In genomic region chr1:1222575-1223225, GRCh38 we compare ENCODE assay signal across 32 cellular contexts. TPM values are rescaled to one million over a fixed set of nuclear protein-coding genes. Genes with fewer than 3 reads are reported as not detected.
DNase-seq lines count a peak whose midpoint lies in the region; ATAC-seq, FAIRE-seq and TF ChIP-seq lines count a peak whose summit lies in the region.
"Had no signal": no experiment of that assay in that cellular context is flagged by ENCODE, and none has a peak within 500 bp of the region (broad histone marks: within the 10 kb centered on the region; RNA-seq: fewer than 3 reads in every experiment).

No MANE protein-coding gene starts in this region.

- H3K4me3 ChIP-seq in bronchial epithelial cell (ENCODE audit: low read depth, low read length) (no peak overlapping the region), trophoblast cell (ENCODE audit: low read depth, low read length) (peak overlapping the region; percentile 13), Karpas-422 (ENCODE audit: low read length) (no peak overlapping the region)
- H3K4me3 ChIP-seq: colonic mucosa, GM23248, skin epidermis had no signal

- no peak overlapping the region for H2BK12ac ChIP-seq in trophoblast cell (ENCODE audit: low read length)

- H3K79me1 ChIP-seq in trophoblast cell (ENCODE audit: low read length): no peaks in the 10 kb centered on the region

- H3K36me3 Mint-ChIP-seq in activated CD4-positive, alpha-beta memory T cell treated with anti-CD3 and anti-CD28 coated beads for 36 hours: peaks cover 63% of the 10 kb centered on the region
- peaks cover 85% of the 10 kb centered on the region for H3K36me3 Mint-ChIP-seq in activated CD4-positive, alpha-beta memory T cell treated with anti-CD3 and anti-CD28 coated beads, Interleukin-2, amount 10 ng/mL, durations not matched to agents 7 days and 5 days (ENCODE audit: low read depth)
- H3K36me3 Mint-ChIP-seq in IgD-negative memory B cell: peaks cover 2% of the 10 kb centered on the region

- no peaks in the 10 kb centered on the region for H3K27me3 Mint-ChIP-seq in activated CD4-positive, alpha-beta memory T cell treated with anti-CD3 and anti-CD28 coated beads for 36 hours
- H3K27me3 Mint-ChIP-seq in activated CD4-positive, alpha-beta memory T cell treated with anti-CD3 and anti-CD28 coated beads, Interleukin-2, amount 10 ng/mL, durations not matched to agents 7 days and 5 days: no peaks in the 10 kb centered on the region
- no peaks in the 10 kb centered on the region for H3K27me3 Mint-ChIP-seq in IgD-negative memory B cell
- H3K27me3 Mint-ChIP-seq: activated naive CD8-positive, alpha-beta T cell had no signal

- no peak overlapping the region for H2BK5ac ChIP-seq in trophoblast cell (ENCODE audit: low read depth, low read length, poor library complexity)

- POLR2A ChIA-PET in activated CD4-positive, alpha-beta memory T cell treated with anti-CD3 and anti-CD28 coated beads for 36 hours (lab: Charles Lee): interaction anchor here (1.0 kb wide), 1 partner anchor 9 kb away, joined by 4 read pairs; the partner anchor contains the start of genes B3GALT6 and SDF4
- POLR2A ChIA-PET in activated CD4-positive, alpha-beta memory T cell treated with anti-CD3 and anti-CD28 coated beads, Interleukin-2, amount 10 ng/mL, durations not matched to agents 7 days and 5 days (lab: Charles Lee): interaction anchor here (1.2 to 3.1 kb wide), 2 partner anchors 8 to 10 kb away, joined by 3 to 10 read pairs; no protein-coding TSS in a partner anchor

- no peaks in the 10 kb centered on the region for H3K79me2 ChIP-seq in trophoblast cell (ENCODE audit: control insufficient read depth, insufficient read depth, low read length, poor library complexity)
- peaks cover 8% of the 10 kb centered on the region; the same call in 1 of the 2 replicates for H3K79me2 ChIP-seq in Karpas-422 (ENCODE audit: low read length)

- no peak overlapping the region for H2BK120ac ChIP-seq in trophoblast cell (ENCODE audit: insufficient read depth, low read length, poor library complexity)

- ATAC-seq in HG03139 (IDR thresholded peaks at IDR 0.05; ENCODE audit: unreplicated experiment): no peak
- ATAC-seq: left lobe of liver; stimulated activated naive CD8-positive, alpha-beta T cell treated with anti-CD3 and anti-CD28 coated beads, Interleukin-15, Interleukin-2, amounts not matched to agents 100 U/mL and 50 U/mL, for 24 hours had no signal

- TF ChIP-seq CTCF in bronchial epithelial cell (IDR thresholded peaks at IDR 0.05; ENCODE audit: insufficient read depth, low read length, severe bottlenecking): no peak

- peaks cover 47% of the 10 kb centered on the region for H3K4me1 Mint-ChIP-seq in activated CD4-positive, alpha-beta memory T cell treated with anti-CD3 and anti-CD28 coated beads for 36 hours (ENCODE audit: low read depth)
- H3K4me1 Mint-ChIP-seq in activated CD4-positive, alpha-beta memory T cell treated with anti-CD3 and anti-CD28 coated beads, Interleukin-2, amount 10 ng/mL, durations not matched to agents 7 days and 5 days: peaks cover 42% of the 10 kb centered on the region
- H3K4me1 Mint-ChIP-seq in IgD-negative memory B cell: peaks cover 0 to 2% (median 1%) of the 10 kb centered on the region in 3 donors

- H4K8ac ChIP-seq in trophoblast cell (ENCODE audit: low read depth, low read length): no peak overlapping the region

- H3K4me1 ChIP-seq in trophoblast cell (ENCODE audit: control insufficient read depth in 1 of 2, insufficient read depth in 2 of 2, low read length in 2 of 2) (no peaks in the 10 kb centered on the region), Karpas-422 (ENCODE audit: low read length) (no peaks in the 10 kb centered on the region)
- H3K4me1 ChIP-seq: parathyroid adenoma had no signal

- WGBS in trophoblast cell (ENCODE audit: extremely low coverage, insufficient coverage, insufficient read length): no CpG with 5 or more reads among the region's 44 CpGs

- peaks cover 4% of the 10 kb centered on the region for H3K9me3 ChIP-seq in trophoblast cell (ENCODE audit: insufficient read depth, low read depth, low read length)
- no peaks in the 10 kb centered on the region for H3K9me3 ChIP-seq in Karpas-422 (ENCODE audit: low read length)
- H3K9me3 ChIP-seq: colonic mucosa had no signal

- H2AK5ac ChIP-seq in trophoblast cell (ENCODE audit: low read length): no peak overlapping the region

- no peak overlapping the region for H3K23ac ChIP-seq in trophoblast cell (ENCODE audit: low read length)

- H4K91ac ChIP-seq in trophoblast cell (ENCODE audit: low read depth, low read length): no peak overlapping the region

- no peak for TF ChIP-seq POLR2A in H54 (IDR thresholded peaks at IDR 0.05; ENCODE audit: low read depth, low read length)

- H3K18ac ChIP-seq in trophoblast cell (ENCODE audit: low read length): no peak overlapping the region

- H3K9ac ChIP-seq in trophoblast cell (ENCODE audit: low read length) (no peak overlapping the region), Karpas-422 (ENCODE audit: low read length) (no peak overlapping the region)
- H3K9ac ChIP-seq: GM23248, parathyroid adenoma had no signal

- no peak overlapping the region for H4K12ac ChIP-seq in trophoblast cell (ENCODE audit: low read depth, low read length)

- no peak overlapping the region for H3K14ac ChIP-seq in trophoblast cell (ENCODE audit: low read length)

- H3K27ac ChIP-seq in trophoblast cell (ENCODE audit: low read depth, low read length) (no peak overlapping the region), Karpas-422 (ENCODE audit: low read length) (no peak overlapping the region)
- H3K27ac ChIP-seq: C4-2B, colonic mucosa, epithelial cell of prostate, GM23248, parathyroid adenoma, skin epidermis, VCaP had no signal

- H3K27me3 ChIP-seq in bronchial epithelial cell (ENCODE audit: control insufficient read depth, insufficient read depth, low read length) (no peaks in the 10 kb centered on the region), trophoblast cell (ENCODE audit: insufficient read depth, low read length) (no peaks in the 10 kb centered on the region), Karpas-422 (ENCODE audit: low read length) (no peaks in the 10 kb centered on the region)
- H3K27me3 ChIP-seq: colonic mucosa had no signal

- H3K36me3 ChIP-seq in bronchial epithelial cell (ENCODE audit: control insufficient read depth, insufficient read depth, low read length): peaks cover 41% of the 10 kb centered on the region
- peaks cover 88 to 94% of the 10 kb centered on the region in 2 experiments for H3K36me3 ChIP-seq in trophoblast cell (ENCODE audit: control insufficient read depth in 1 of 2, insufficient read depth in 2 of 2, low read length in 2 of 2)
- H3K36me3 ChIP-seq in Karpas-422 (ENCODE audit: insufficient read depth, low read length): no peaks in the 10 kb centered on the region

- H2AFZ ChIP-seq in trophoblast cell (ENCODE audit: insufficient read depth, low read length, poor library complexity) (no peak overlapping the region), Karpas-422 (ENCODE audit: low read length) (no peak overlapping the region)
- H2AFZ ChIP-seq: GM23248, parathyroid adenoma had no signal

- DNase-seq in activated CD4-positive, alpha-beta memory T cell treated with anti-CD3 and anti-CD28 coated beads for 36 hours: no peak
- no peak for DNase-seq in activated CD4-positive, alpha-beta memory T cell treated with anti-CD3 and anti-CD28 coated beads, Interleukin-2, amount 10 ng/mL, durations not matched to agents 7 days and 5 days
- DNase-seq in bronchial epithelial cell (ENCODE audit: low read depth) (no peak), trophoblast cell (no peak), H54 (ENCODE audit: insufficient read length, low spot score) (no peak), Karpas-422 (no peak)
- DNase-seq: 8988T; activated CD4-positive, alpha-beta T cell treated with anti-CD3 and anti-CD28 coated beads for 4 hours; Calu3; effector CD4-positive, alpha-beta T cell; GM23248; hypothalamus; MV-4-11; NCI-H1436; NCI-H345; NCI-H69; retina; SIG-M5; stimulated activated naive CD8-positive, alpha-beta T cell treated with anti-CD3 and anti-CD28 coated beads, Interleukin-15, Interleukin-2, amounts not matched to agents 100 U/mL and 50 U/mL, for 24 hours had no signal

- H3K4ac ChIP-seq in trophoblast cell (ENCODE audit: low read depth, low read length): no peak overlapping the region

- no peaks in the 10 kb centered on the region for H3K9me2 ChIP-seq in Karpas-422 (replicated peaks; ENCODE audit: insufficient read depth, low read length)

- 0 out of 2 replicates have a peak, but pooled peaks cover 10% of the 10 kb centered on the region for H4K20me1 ChIP-seq in Karpas-422 (ENCODE audit: insufficient read depth, low read depth, low read length)

- intact Hi-C loops in activated CD4-positive, alpha-beta memory T cell treated with anti-CD3 and anti-CD28 coated beads for 36 hours (cut with micrococcal nuclease): no loop called here

- no peak overlapping the region for H3K4me2 ChIP-seq in trophoblast cell (ENCODE audit: low read length)
- no peak overlapping the region for H3K4me2 ChIP-seq in Karpas-422 (ENCODE audit: low read depth, low read length, poor library complexity, severe bottlenecking)

- CTCF ChIA-PET in activated CD4-positive, alpha-beta memory T cell treated with anti-CD3 and anti-CD28 coated beads for 36 hours (lab: Charles Lee): interaction anchor here (1.2 kb wide), 1 partner anchor 100 kb away, joined by 3 read pairs; no protein-coding TSS in a partner anchor
- CTCF ChIA-PET in activated CD4-positive, alpha-beta memory T cell treated with anti-CD3 and anti-CD28 coated beads, Interleukin-2, amount 10 ng/mL, durations not matched to agents 7 days and 5 days (lab: Charles Lee): no interaction called here

- H3K4me3 Mint-ChIP-seq in activated CD4-positive, alpha-beta memory T cell treated with anti-CD3 and anti-CD28 coated beads for 36 hours: no peak overlapping the region
- no peak overlapping the region for H3K4me3 Mint-ChIP-seq in activated CD4-positive, alpha-beta memory T cell treated with anti-CD3 and anti-CD28 coated beads, Interleukin-2, amount 10 ng/mL, durations not matched to agents 7 days and 5 days
- peak overlapping the region in 1 of 4 donors; percentile 27 for H3K4me3 Mint-ChIP-seq in IgD-negative memory B cell
- H3K4me3 Mint-ChIP-seq: activated naive CD8-positive, alpha-beta T cell; T-helper 2 cell treated with Interferon-gamma antibody and Interleukin-4, amounts not matched to agents 5 μg/mL and 100 μg/mL, for 36 hours had no signal

- H3K27ac Mint-ChIP-seq in activated CD4-positive, alpha-beta memory T cell treated with anti-CD3 and anti-CD28 coated beads for 36 hours: peak overlapping the region; percentile 69
- H3K27ac Mint-ChIP-seq in activated CD4-positive, alpha-beta memory T cell treated with anti-CD3 and anti-CD28 coated beads, Interleukin-2, amount 10 ng/mL, durations not matched to agents 7 days and 5 days: no peak overlapping the region
- H3K27ac Mint-ChIP-seq in IgD-negative memory B cell: peak overlapping the region; percentile 29 to 85 (median 58)
- H3K27ac Mint-ChIP-seq: activated naive CD8-positive, alpha-beta T cell; T-helper 2 cell treated with Interferon-gamma antibody and Interleukin-4, amounts not matched to agents 5 μg/mL and 100 μg/mL, for 36 hours had no signal

- FAIRE-seq in bronchial epithelial cell (lab: Jason Lieb, UNC): peak; percentile 99
- no peak for FAIRE-seq in H54 (lab: Jason Lieb, UNC)

- no peaks in the 10 kb centered on the region for H3K9me3 Mint-ChIP-seq in activated CD4-positive, alpha-beta memory T cell treated with anti-CD3 and anti-CD28 coated beads for 36 hours
- peaks cover 5% of the 10 kb centered on the region for H3K9me3 Mint-ChIP-seq in activated CD4-positive, alpha-beta memory T cell treated with anti-CD3 and anti-CD28 coated beads, Interleukin-2, amount 10 ng/mL, durations not matched to agents 7 days and 5 days
- H3K9me3 Mint-ChIP-seq in IgD-negative memory B cell: no peaks in the 10 kb centered on the region
- H3K9me3 Mint-ChIP-seq: T-helper 2 cell treated with Interferon-gamma antibody and Interleukin-4, amounts not matched to agents 5 μg/mL and 100 μg/mL, for 36 hours had no signal

RNA-seq across cellular contexts. Expression of gene TNFRSF4, which starts 8.7 kb away (rescaled TPM):
- 1,000 to 10,000 TPM; 1,003 to 1,005 TPM for total RNA-seq in activated CD4-positive, alpha-beta memory T cell treated with anti-CD3 and anti-CD28 coated beads for 36 hours
- total RNA-seq in activated CD4-positive, alpha-beta memory T cell treated with anti-CD3 and anti-CD28 coated beads, Interleukin-2, amount 10 ng/mL, durations not matched to agents 7 days and 5 days: 100 to 1,000 TPM; 237 to 243 TPM
- polyA plus RNA-seq in IgD-negative memory B cell: not detected
- 0.13 TPM in 1 of 2 replicates, not detected in the other for total RNA-seq in bronchial epithelial cell
- polyA plus RNA-seq in trophoblast cell (2013): 0.07 and 0.08 TPM in 2 replicates
- total RNA-seq in Karpas-422 (2014; rRNA removed; shearing (Covaris generic); ENCODE audit: low replicate concordance): not detected in 2 replicates
- total RNA-seq: Calu3, GM23248, temporal lobe had no signal
- polyA plus RNA-seq: GM23248, neural cell had no signal

RNA-seq across cellular contexts. Expression of gene SDF4, which starts 9.1 kb away (rescaled TPM):
- 100 to 1,000 TPM; 302 to 305 TPM for total RNA-seq in activated CD4-positive, alpha-beta memory T cell treated with anti-CD3 and anti-CD28 coated beads for 36 hours
- 100 to 1,000 TPM; 181 TPM for total RNA-seq in activated CD4-positive, alpha-beta memory T cell treated with anti-CD3 and anti-CD28 coated beads, Interleukin-2, amount 10 ng/mL, durations not matched to agents 7 days and 5 days
- 121 TPM for polyA plus RNA-seq in IgD-negative memory B cell
- total RNA-seq in bronchial epithelial cell: 68.2 and 81.3 TPM in 2 replicates
- polyA plus RNA-seq in trophoblast cell (2013): 136 and 142 TPM in 2 replicates
- total RNA-seq in Karpas-422 (2014; rRNA removed; shearing (Covaris generic); ENCODE audit: low replicate concordance): 25.6 and 42.0 TPM in 2 replicates

RNA-seq across cellular contexts. Expression of gene B3GALT6, which starts 9.3 kb away (rescaled TPM):
- total RNA-seq in activated CD4-positive, alpha-beta memory T cell treated with anti-CD3 and anti-CD28 coated beads for 36 hours: 10 to 100 TPM; 14.6 to 15.5 TPM
- 10 to 100 TPM; 13.3 to 14.4 TPM for total RNA-seq in activated CD4-positive, alpha-beta memory T cell treated with anti-CD3 and anti-CD28 coated beads, Interleukin-2, amount 10 ng/mL, durations not matched to agents 7 days and 5 days
- polyA plus RNA-seq in IgD-negative memory B cell: 5.6 TPM
- 19.1 and 24.5 TPM in 2 replicates for total RNA-seq in bronchial epithelial cell
- polyA plus RNA-seq in trophoblast cell (2013): 16.1 and 16.2 TPM in 2 replicates
- 8.6 and 17.7 TPM in 2 replicates for total RNA-seq in Karpas-422 (2014; rRNA removed; shearing (Covaris generic); ENCODE audit: low replicate concordance)

RNA-seq across cellular contexts. Expression of gene TNFRSF18, which starts 16.3 kb away (rescaled TPM):
- 100 to 1,000 TPM; 375 to 387 TPM for total RNA-seq in activated CD4-positive, alpha-beta memory T cell treated with anti-CD3 and anti-CD28 coated beads for 36 hours
- total RNA-seq in activated CD4-positive, alpha-beta memory T cell treated with anti-CD3 and anti-CD28 coated beads, Interleukin-2, amount 10 ng/mL, durations not matched to agents 7 days and 5 days: 100 to 1,000 TPM; 115 to 116 TPM
- polyA plus RNA-seq in IgD-negative memory B cell: 3.5 TPM
- total RNA-seq in bronchial epithelial cell: 1.7 TPM in 1 of 2 replicates, not detected in the other
- not detected in 2 replicates for polyA plus RNA-seq in trophoblast cell (2013)
- total RNA-seq in Karpas-422 (2014; rRNA removed; shearing (Covaris generic); ENCODE audit: low replicate concordance): 0.30 and 0.90 TPM in 2 replicates
- total RNA-seq: Calu3, GM23248, left lobe of liver, temporal lobe had no signal
- polyA plus RNA-seq: GM23248, neural cell had no signal

RNA-seq across cellular contexts. Expression of gene C1QTNF12, which starts 23.8 kb away (rescaled TPM):
- total RNA-seq in activated CD4-positive, alpha-beta memory T cell treated with anti-CD3 and anti-CD28 coated beads for 36 hours: 1 to 10 TPM; 3.8 to 4.2 TPM
- 1 to 10 TPM; 2.0 to 4.2 TPM for total RNA-seq in activated CD4-positive, alpha-beta memory T cell treated with anti-CD3 and anti-CD28 coated beads, Interleukin-2, amount 10 ng/mL, durations not matched to agents 7 days and 5 days
- 0.88 TPM for polyA plus RNA-seq in IgD-negative memory B cell
- total RNA-seq in bronchial epithelial cell: 1.3 and 2.7 TPM in 2 replicates
- polyA plus RNA-seq in trophoblast cell (2013): 2.4 and 3.2 TPM in 2 replicates
- total RNA-seq in Karpas-422 (2014; rRNA removed; shearing (Covaris generic); ENCODE audit: low replicate concordance): 2.2 and 2.5 TPM in 2 replicates

Comparison
In these comparisons a context has a peak if more than half of its experiments do, and no peak if none do; other contexts are left out.
1. RNA of gene TNFRSF4, which starts 8.7 kb away (total RNA-seq): 1,003 to 1,005 TPM in activated CD4-positive, alpha-beta memory T cell treated with anti-CD3 and anti-CD28 coated beads for 36 hours and 237 to 243 TPM in activated CD4-positive, alpha-beta memory T cell treated with anti-CD3 and anti-CD28 coated beads, Interleukin-2, amount 10 ng/mL, durations not matched to agents 7 days and 5 days; 0.13 TPM in bronchial epithelial cell and not detected in Karpas-422; every median in the first group is over 100 times any median in the second.